Comparison of ENCODE assay signal across 9 cellular contexts in genomic region chr3:113079532-113079931, GRCh38.
DNase-seq lines count a peak whose midpoint lies in the region; ATAC-seq and TF ChIP-seq lines count a peak whose summit lies in the region.
"Had no signal": no experiment of that assay in that cellular context is flagged by ENCODE, and none has a peak within 500 bp of the region (broad histone marks: within the 10 kb centered on the region; RNA-seq: fewer than 3 reads in every experiment).

No MANE protein-coding gene starts in this region.

- no peaks in the 10 kb centered on the region for H3K9me3 Mint-ChIP-seq in CD4-positive, alpha-beta T cell

- H3K27me3 ChIP-seq in hepatocyte: no peaks in the 10 kb centered on the region
- no peaks in the 10 kb centered on the region for H3K27me3 ChIP-seq in CD4-positive, alpha-beta T cell (ENCODE audit: control insufficient read depth, insufficient read depth, low read length)
- H3K27me3 ChIP-seq: BLaER1 had no signal

- H3K4me3 Mint-ChIP-seq in CD4-positive, alpha-beta T cell: no peak overlapping the region

- peaks cover 2% of the 10 kb centered on the region for H3K36me3 Mint-ChIP-seq in CD4-positive, alpha-beta T cell (ENCODE audit: low read depth)

- CTCF ChIA-PET in CD4-positive, alpha-beta T cell (lab: Charles Lee): interaction anchor here (0.7 kb wide), 1 partner anchor 15 kb away, joined by 3 read pairs; no protein-coding TSS in a partner anchor

- TF ChIP-seq CTCF in GM12865 (IDR thresholded peaks at IDR 0.05; ENCODE audit: insufficient read depth, low read depth, low read length, missing control alignments) (no peak), hepatocyte (IDR thresholded peaks at IDR 0.05; ENCODE audit: poor library complexity) (no peak)
- TF ChIP-seq CTCF in CD4-positive, alpha-beta T cell (IDR thresholded peaks at IDR 0.05): no peak

- H4K20me1 ChIP-seq in hepatocyte (ENCODE audit: insufficient read depth, poor library complexity, severe bottlenecking): no peaks in the 10 kb centered on the region
- H4K20me1 ChIP-seq: BLaER1 had no signal

- peak overlapping the region; percentile 39 for H2AFZ ChIP-seq in hepatocyte

- DNase-seq in GM12865 (ENCODE audit: low read depth): peak; percentile 65
- no peak for DNase-seq in hepatocyte (ENCODE audit: low spot score)
- no peak for DNase-seq in SHP77 treated with DMSO at 0.1 percent for 48 hours (lab: John Stamatoyannopoulos, UW)
- no peak for DNase-seq in CD4-positive, alpha-beta T cell
- DNase-seq in caudate nucleus (lab: John Stamatoyannopoulos, UW): no peak
- no peak for DNase-seq in cerebellar nuclear complex (lab: John Stamatoyannopoulos, UW)

- peaks cover 9% of the 10 kb centered on the region for H3K4me1 ChIP-seq in hepatocyte (ENCODE audit: insufficient read depth)
- H3K4me1 ChIP-seq: BLaER1 had no signal

- H3K4me3 ChIP-seq in GM12865 (ENCODE audit: low read depth, low read length) (peak overlapping the region; percentile 60), hepatocyte (no peak overlapping the region)
- H3K4me3 ChIP-seq: BLaER1 had no signal

- no peak overlapping the region for H3K27ac Mint-ChIP-seq in CD4-positive, alpha-beta T cell

- H3K9me3 ChIP-seq in hepatocyte (ENCODE audit: low read depth): no peaks in the 10 kb centered on the region
- no peaks in the 10 kb centered on the region for H3K9me3 ChIP-seq in CD4-positive, alpha-beta T cell (ENCODE audit: control insufficient read depth, low read length)
- H3K9me3 ChIP-seq: BLaER1 had no signal

- H3K27ac ChIP-seq in hepatocyte (no peak overlapping the region), caudate nucleus (ENCODE audit: low read depth, low read length) (no peak overlapping the region)
- no peak overlapping the region for H3K27ac ChIP-seq in CD4-positive, alpha-beta T cell (ENCODE audit: low read depth, low read length)
- H3K27ac ChIP-seq: BLaER1 had no signal

- POLR2A ChIA-PET in CD4-positive, alpha-beta T cell (lab: Charles Lee): no interaction called here

- H3K9me2 ChIP-seq in hepatocyte (replicated peaks; ENCODE audit: insufficient read depth): no peaks in the 10 kb centered on the region

- H3K4me2 ChIP-seq in hepatocyte: peak overlapping the region; percentile 25
- H3K4me2 ChIP-seq: BLaER1 had no signal

- H3K4me1 Mint-ChIP-seq in CD4-positive, alpha-beta T cell (ENCODE audit: low read depth): no peaks in the 10 kb centered on the region

- ATAC-seq in GM21528 (IDR thresholded peaks at IDR 0.05; ENCODE audit: low FRiP score, unreplicated experiment): peak; percentile 69
- peak; percentile 65 for ATAC-seq in HG03196 (IDR thresholded peaks at IDR 0.05; ENCODE audit: unreplicated experiment)
- ATAC-seq in CD4-positive, alpha-beta T cell (ENCODE audit: poor library complexity): no peak

- intact Hi-C loops in CD4-positive, alpha-beta T cell (cut with DNase I, micrococcal nuclease): no loop called here

- no peaks in the 10 kb centered on the region for H3K79me2 ChIP-seq in hepatocyte

- no peaks in the 10 kb centered on the region for H3K36me3 ChIP-seq in hepatocyte (replicated peaks; ENCODE audit: insufficient read depth, low read depth)
- H3K36me3 ChIP-seq: BLaER1 had no signal

- 50% methylated on average over 6 of the region's 6 CpGs for WGBS in hepatocyte (ENCODE audit: low lambda C conversion rate, missing lambda C conversion rate)

- H3K27me3 Mint-ChIP-seq in CD4-positive, alpha-beta T cell: no peaks in the 10 kb centered on the region
